In the genomic region with DNA sequence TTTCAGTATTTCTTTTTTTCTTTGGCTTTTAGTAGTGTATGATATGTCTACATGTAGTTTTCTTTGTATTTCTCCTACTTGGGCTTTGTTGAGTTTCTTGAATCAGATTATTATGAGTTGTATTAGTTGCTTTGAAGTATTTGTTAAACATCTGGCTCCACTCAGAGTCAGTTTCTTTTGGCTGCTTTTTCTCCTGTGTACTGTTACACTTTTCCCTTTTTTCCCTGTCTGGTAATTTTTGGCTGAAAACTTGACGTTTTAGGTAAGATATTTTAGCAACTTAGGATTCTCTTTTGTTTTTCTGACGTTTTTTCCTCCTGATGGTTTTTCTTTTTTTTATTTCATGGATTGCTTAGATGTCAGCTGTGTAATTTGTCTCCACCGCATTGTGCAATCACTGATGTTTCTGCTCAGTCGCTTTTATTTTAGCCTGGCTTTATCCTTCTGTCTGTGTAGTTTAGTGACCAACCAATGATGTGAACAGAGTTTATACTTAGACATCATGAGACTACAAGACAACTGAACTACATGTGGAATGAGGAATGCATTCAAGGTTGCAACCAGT, we compare ENCODE assay signal across 29 cellular contexts. TPM values are rescaled to one million over a fixed set of nuclear protein-coding genes. Genes with fewer than 3 reads are reported as not detected.
A peak's percentile ranks its signal among the peaks of the same experiment; 100 is the strongest.
DNase-seq lines count a peak whose midpoint lies in the region; ATAC-seq and TF ChIP-seq lines count a peak whose summit lies in the region.
"Had no signal": no experiment of that assay in that cellular context is flagged by ENCODE, and none has a peak within 500 bp of the region (broad histone marks: within the 10 kb centered on the region; RNA-seq: fewer than 3 reads in every experiment).

No MANE protein-coding gene starts in this region.

- DNase-seq in AG10803 (ENCODE audit: low read depth) (peak; percentile 63), adipocyte (ENCODE audit: low read depth) (peak; percentile 77), fibroblast of pulmonary artery (ENCODE audit: low read depth) (peak; percentile 45), myocyte (ENCODE audit: low read depth) (peak; percentile 35), pons (ENCODE audit: low spot score) (no peak), NCI-H2107 treated with DMSO at 0.1 percent for 48 hours (lab: John Stamatoyannopoulos, UW; ENCODE audit: unreplicated experiment) (no peak)
- DNase-seq: activated CD4-positive, alpha-beta T cell treated with anti-CD3 and anti-CD28 coated beads, Interleukin-2, amount 50 U/mL, for 1 hour; activated CD8-positive, alpha-beta memory T cell treated with anti-CD3 and anti-CD28 coated beads, Interleukin-2, amount 50 U/mL, for 4 hours; activated effector memory CD4-positive, alpha-beta T cell treated with anti-CD3 and anti-CD28 coated beads, Interleukin-2, amount 50 U/mL, for 16 hours; CD4-positive, alpha-beta memory T cell; DMS153; effector CD4-positive, alpha-beta T cell; GDM1; hippocampal formation; naive B cell; NCI-H1092 treated with DMSO at 0.1 percent for 48 hours; NCI-H2107; NCI-H510A treated with DMSO at 0.1 percent for 48 hours; stimulated activated CD4-positive, alpha-beta T cell treated with anti-CD3 and anti-CD28 coated beads, Interleukin-2, amount 100 ng/mL, for 24 hours; stimulated activated naive CD4-positive, alpha-beta T cell; tibial artery; WERI-Rb-1 had no signal

- peak overlapping the region; percentile 20; the same call in 1 of the 2 replicates for H3K4me3 ChIP-seq in AG10803 (ENCODE audit: low read length)
- H3K4me3 ChIP-seq in adipocyte (ENCODE audit: low read length), result no peak overlapping the region
- no peak overlapping the region for H3K4me3 ChIP-seq in fibroblast of pulmonary artery (replicated peaks; ENCODE audit: low read depth, low read length)
- H3K4me3 ChIP-seq: lung, SK-N-MC, skin epidermis, tibial artery had no signal

- no peaks in the 10 kb centered on the region for H3K4me1 ChIP-seq in adipocyte (ENCODE audit: control insufficient read depth, insufficient read depth, low read length)
- H3K4me1 ChIP-seq: parathyroid adenoma, tibial artery had no signal

- H3K9me3 ChIP-seq in adipocyte (ENCODE audit: control insufficient read depth, low read length), result no peaks in the 10 kb centered on the region
- H3K9me3 ChIP-seq: tibial artery had no signal

- no peaks in the 10 kb centered on the region for H3K36me3 ChIP-seq in adipocyte (ENCODE audit: control insufficient read depth, insufficient read depth, low read length, severe bottlenecking)

- no peak for TF ChIP-seq CTCF in AG10803 (conservative IDR thresholded peaks at IDR 0.05; ENCODE audit: low read length)
- no peak for TF ChIP-seq CTCF in fibroblast of pulmonary artery (IDR thresholded peaks at IDR 0.05; ENCODE audit: low read length, missing control alignments)

- H3K9ac ChIP-seq in adipocyte (ENCODE audit: low read length), result no peak overlapping the region
- H3K9ac ChIP-seq: parathyroid adenoma had no signal

- no peak for ATAC-seq in HG03175 (IDR thresholded peaks at IDR 0.05; ENCODE audit: unreplicated experiment)
- no peak for ATAC-seq in HG03139 (IDR thresholded peaks at IDR 0.05; ENCODE audit: unreplicated experiment)
- ATAC-seq: esophagus mucosa had no signal

- no peaks in the 10 kb centered on the region for H3K27me3 ChIP-seq in adipocyte (replicated peaks; ENCODE audit: control insufficient read depth, insufficient read depth, low read length)
- H3K27me3 ChIP-seq: tibial artery had no signal

RNA-seq across cellular contexts. Expression of gene RFC3, which starts 20.7 kb away (rescaled TPM):
- 3.9 and 5.7 TPM in 2 replicates for total RNA-seq in myocyte
- polyA plus RNA-seq in myocyte (2012), result 1.5 TPM

Comparison
In these comparisons a context has a peak if more than half of its experiments do, and no peak if none do; other contexts are left out.
1. DNase-seq: peak in AG10803 (single experiment), adipocyte (single experiment), fibroblast of pulmonary artery (single experiment) and myocyte (single experiment); none in pons (single experiment) and NCI-H2107 treated with DMSO at 0.1 percent for 48 hours (single experiment).